In the genomic region with DNA sequence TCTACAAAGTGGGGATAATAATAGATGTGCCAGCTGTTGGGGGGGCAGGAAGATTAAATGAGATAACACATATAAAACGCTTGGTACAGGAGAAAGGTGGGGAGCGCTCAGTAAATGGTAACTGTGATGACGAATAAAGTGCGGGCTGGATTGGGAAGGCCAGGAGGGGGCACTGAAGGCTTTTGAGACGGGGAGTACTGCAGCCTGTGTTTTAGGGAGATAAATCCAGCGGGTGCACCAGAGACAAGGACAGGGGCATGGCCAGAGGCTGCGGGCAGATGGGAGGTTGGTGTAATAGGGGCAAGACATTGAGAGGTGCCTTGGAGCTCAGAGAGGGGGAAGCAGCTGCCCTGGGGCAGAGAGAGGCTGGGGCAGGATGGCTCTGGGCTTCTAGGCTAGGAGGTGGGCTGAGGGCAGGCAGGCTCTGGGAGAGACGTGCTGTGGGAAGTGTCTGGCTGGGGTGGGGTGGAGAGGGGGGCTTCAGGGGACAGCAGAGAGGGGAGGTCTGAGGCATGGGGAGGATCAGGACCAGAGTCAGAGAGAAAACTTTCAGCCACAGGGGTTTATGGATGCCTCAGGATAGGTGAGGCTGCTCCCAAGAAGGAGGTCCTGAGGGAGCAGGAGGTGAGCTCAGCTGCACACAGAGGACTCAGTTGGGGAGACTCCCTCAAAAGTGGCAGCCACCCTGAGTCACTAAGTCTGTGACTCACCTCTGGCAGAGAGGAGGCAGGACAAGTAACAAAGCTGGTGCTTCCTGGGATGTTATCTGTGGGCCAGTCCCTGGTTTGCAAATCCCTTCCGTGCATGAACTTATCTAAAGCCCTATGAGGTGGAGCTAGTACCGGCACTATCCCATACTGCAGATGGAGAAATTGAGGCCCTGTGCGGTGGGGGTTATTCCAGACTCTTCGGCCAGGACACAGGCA, we compare ENCODE assay signal across 8 cellular contexts. TPM values are rescaled to one million over a fixed set of nuclear protein-coding genes. Genes with fewer than 3 reads are reported as not detected.
DNase-seq lines count a peak whose midpoint lies in the region; ATAC-seq and TF ChIP-seq lines count a peak whose summit lies in the region.

No MANE protein-coding gene starts in this region.

- H3K27me3 ChIP-seq in GM23248 (replicated peaks; ENCODE audit: insufficient read depth) (no peaks in the 10 kb centered on the region), OCI-LY3 (ENCODE audit: low read depth, low read length) (no peaks in the 10 kb centered on the region), gastrocnemius medialis (no peaks in the 10 kb centered on the region)

- H3K9me2 ChIP-seq in GM23248 (ENCODE audit: insufficient read depth): no peaks in the 10 kb centered on the region

- H3F3A ChIP-seq in GM23248 (ENCODE audit: insufficient read depth): peaks cover 17% of the 10 kb centered on the region

- peak overlapping the region; percentile 93 for H3K9ac ChIP-seq in GM23248
- H3K9ac ChIP-seq in OCI-LY3 (ENCODE audit: low read length): no peak overlapping the region

- no peak for TF ChIP-seq POLR2A in gastrocnemius medialis (IDR thresholded peaks at IDR 0.05)

- in situ Hi-C loops in GM23248 (cut with MboI): loop anchor here (10.0 kb wide), 1 partner anchor 103 kb away; no protein-coding TSS in a partner anchor
- in situ Hi-C loops in gastrocnemius medialis (cut with MboI; ENCODE audit: low sequenced_read_pairs in 4 of 4): loop anchor here (5.0 to 10.0 kb wide), 6 partner anchors 56 to 106 kb away; no protein-coding TSS in a partner anchor

- H3K4me2 ChIP-seq in GM23248 (ENCODE audit: unreplicated experiment): peak overlapping the region; percentile 75
- no peak overlapping the region for H3K4me2 ChIP-seq in OCI-LY3 (ENCODE audit: low read length)

- no peaks in the 10 kb centered on the region for H3K9me3 ChIP-seq in GM23248 (ENCODE audit: low read depth)
- H3K9me3 ChIP-seq in OCI-LY3 (ENCODE audit: insufficient read depth, low read length): peaks cover 4% of the 10 kb centered on the region; the same call in 1 of the 2 replicates
- H3K9me3 ChIP-seq in gastrocnemius medialis: no peaks in the 10 kb centered on the region

- H4K20me1 ChIP-seq in GM23248 (ENCODE audit: insufficient read depth) (no peaks in the 10 kb centered on the region), OCI-LY3 (ENCODE audit: insufficient read depth, low read length) (no peaks in the 10 kb centered on the region)

- intact Hi-C loops in gastrocnemius medialis (cut with DNase I; ENCODE audit: low total_unique reads): loop anchor here (1.0 to 5.0 kb wide), 5 partner anchors 31 to 171 kb away; partner anchors contain the start of gene PDE6D

- peak; percentile 34 for TF ChIP-seq CTCF in OCI-LY3 (IDR thresholded peaks at IDR 0.05; ENCODE audit: low read depth, low read length)
- peak; percentile 20 for TF ChIP-seq CTCF in foreskin fibroblast (IDR thresholded peaks at IDR 0.05; ENCODE audit: low read depth, low read length)
- peak in 2 of 5 experiments; percentile 11 to 14 for TF ChIP-seq CTCF in gastrocnemius medialis (IDR thresholded peaks at IDR 0.05 in 4 of 5, conservative IDR thresholded peaks at IDR 0.05 in 1 of 5)

- WGBS in GM23248 (ENCODE audit: low coverage in 1 of 2, low lambda C conversion rate in 2 of 2, missing lambda C conversion rate in 2 of 2), 2 experiments: 44 to 45% methylated on average over 12 of the region's 12 CpGs

- H3K4me1 ChIP-seq in GM23248 (ENCODE audit: insufficient read depth): peaks cover 12% of the 10 kb centered on the region
- H3K4me1 ChIP-seq in OCI-LY3 (ENCODE audit: low read length): peaks cover 38% of the 10 kb centered on the region
- peaks cover 32 to 41% of the 10 kb centered on the region in 2 donors for H3K4me1 ChIP-seq in gastrocnemius medialis

- no peaks in the 10 kb centered on the region for H3K36me3 ChIP-seq in GM23248 (ENCODE audit: low read depth)
- no peaks in the 10 kb centered on the region for H3K36me3 ChIP-seq in OCI-LY3 (replicated peaks; ENCODE audit: low read depth, low read length)
- H3K36me3 ChIP-seq in gastrocnemius medialis: no peaks in the 10 kb centered on the region

- ATAC-seq in gastrocnemius medialis: peak in 1 of 2 donors; percentile 10
- ATAC-seq in HG02840 (IDR thresholded peaks at IDR 0.05; ENCODE audit: low FRiP score, unreplicated experiment): no peak

- DNase-seq in GM23248 (peak; percentile 96), foreskin fibroblast (peak; percentile 83 to 88), gastrocnemius medialis (peak in 1 of 2 donors; percentile 58), Ammon's horn (ENCODE audit: low spot score) (no peak), NCI-H1092 treated with DMSO at 0.1 percent for 48 hours (lab: John Stamatoyannopoulos, UW) (no peak)
- peak; percentile 37 for DNase-seq in activated T-helper 9 cell treated with anti-CD3 and anti-CD28 coated beads, Interleukin-2, amount 50 U/mL, for 16 hours (ENCODE audit: low read depth)

- no peaks in the 10 kb centered on the region for H3K79me2 ChIP-seq in GM23248 (ENCODE audit: insufficient read depth)
- H3K79me2 ChIP-seq in OCI-LY3 (ENCODE audit: low read length): no peaks in the 10 kb centered on the region

- peak overlapping the region; percentile 100 for H3K27ac ChIP-seq in GM23248
- no peak overlapping the region for H3K27ac ChIP-seq in OCI-LY3 (ENCODE audit: low read length)
- H3K27ac ChIP-seq in gastrocnemius medialis: peak overlapping the region; percentile 85 to 95 (median 89)

- H2AFZ ChIP-seq in GM23248: peak overlapping the region; percentile 68
- H2AFZ ChIP-seq in OCI-LY3 (ENCODE audit: low read depth, low read length): 0 out of 2 replicates have a peak overlapping the region, but pooled peaks have one; percentile 4

- H3K4me3 ChIP-seq in GM23248 (peak overlapping the region; percentile 52), OCI-LY3 (ENCODE audit: low read length) (no peak overlapping the region), foreskin fibroblast (ENCODE audit: low read depth in 1 of 2, low read length in 2 of 2) (no peak overlapping the region), gastrocnemius medialis (no peak overlapping the region)

RNA-seq across cellular contexts. Expression of gene TEX44, which starts 18.9 kb away (rescaled TPM):
- not detected in 2 replicates for total RNA-seq in GM23248 (2014; rRNA removed; shearing (Covaris generic))
- polyA plus RNA-seq in GM23248 (2016; fragmentation: Nextera tagmentation; extraction: Ambion mirVana): not detected in 2 replicates
- not detected for total RNA-seq in gastrocnemius medialis

Comparison
In these comparisons a context has a peak if more than half of its experiments do, and no peak if none do; other contexts are left out.
1. DNase-seq: peak in GM23248 (single experiment), activated T-helper 9 cell treated with anti-CD3 and anti-CD28 coated beads, Interleukin-2, amount 50 U/mL, for 16 hours (single experiment) and foreskin fibroblast (2 of 2); none in Ammon's horn (single experiment) and NCI-H1092 treated with DMSO at 0.1 percent for 48 hours (single experiment).